Comparison of ENCODE assay signal across 8 cellular contexts in the genomic region with DNA sequence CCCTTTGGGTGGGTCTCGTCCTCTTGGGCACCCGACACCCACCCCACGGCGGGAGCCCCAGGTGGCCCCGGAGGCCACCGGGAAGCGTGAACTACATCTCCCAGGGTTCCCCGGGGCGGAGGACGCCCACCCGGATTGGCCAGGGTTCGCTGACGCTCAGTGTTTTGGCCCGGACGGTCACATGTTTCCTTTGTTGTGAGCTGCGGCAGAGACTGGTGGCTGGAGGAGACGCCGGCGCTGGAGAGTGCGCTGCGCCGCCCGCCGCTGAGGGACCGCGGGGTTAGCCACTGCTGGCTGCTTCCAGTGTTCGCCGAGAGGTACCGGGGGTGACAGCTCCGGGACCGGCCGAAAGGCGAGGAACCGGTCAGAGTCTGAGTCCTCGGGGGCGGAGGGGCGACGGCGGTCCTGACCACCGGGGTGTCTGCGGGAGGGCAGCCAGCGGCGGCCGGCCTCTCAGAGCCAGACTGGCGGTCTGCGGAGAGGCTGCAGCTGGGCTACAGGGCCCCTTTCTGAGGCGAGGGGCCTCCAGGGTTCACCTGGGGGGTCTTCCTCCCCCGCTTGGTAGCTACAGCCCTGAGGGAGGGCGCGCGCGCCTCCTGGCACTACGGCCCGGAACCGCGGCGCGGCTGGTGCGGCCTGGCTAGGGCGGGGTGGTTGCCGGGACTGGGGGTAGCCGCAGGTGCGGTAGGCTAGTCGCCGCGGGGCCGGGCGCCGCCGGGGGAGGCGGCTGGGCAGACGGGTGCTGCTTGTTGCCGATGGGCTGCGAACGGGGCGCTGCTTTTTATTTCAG. TPM values are rescaled to one million over a fixed set of nuclear protein-coding genes. Genes with fewer than 3 reads are reported as not detected.
DNase-seq lines count a peak whose midpoint lies in the region; ATAC-seq, FAIRE-seq and TF ChIP-seq lines count a peak whose summit lies in the region.

A gene with protein sequence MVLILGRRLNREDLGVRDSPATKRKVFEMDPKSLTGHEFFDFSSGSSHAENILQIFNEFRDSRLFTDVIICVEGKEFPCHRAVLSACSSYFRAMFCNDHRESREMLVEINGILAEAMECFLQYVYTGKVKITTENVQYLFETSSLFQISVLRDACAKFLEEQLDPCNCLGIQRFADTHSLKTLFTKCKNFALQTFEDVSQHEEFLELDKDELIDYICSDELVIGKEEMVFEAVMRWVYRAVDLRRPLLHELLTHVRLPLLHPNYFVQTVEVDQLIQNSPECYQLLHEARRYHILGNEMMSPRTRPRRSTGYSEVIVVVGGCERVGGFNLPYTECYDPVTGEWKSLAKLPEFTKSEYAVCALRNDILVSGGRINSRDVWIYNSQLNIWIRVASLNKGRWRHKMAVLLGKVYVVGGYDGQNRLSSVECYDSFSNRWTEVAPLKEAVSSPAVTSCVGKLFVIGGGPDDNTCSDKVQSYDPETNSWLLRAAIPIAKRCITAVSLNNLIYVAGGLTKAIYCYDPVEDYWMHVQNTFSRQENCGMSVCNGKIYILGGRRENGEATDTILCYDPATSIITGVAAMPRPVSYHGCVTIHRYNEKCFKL (plus strand): TSS at position 193 of the 790 bp plus-strand sequence. CDS start 14,734 bp downstream, outside the sequence.

- H4K20me1 ChIP-seq in smooth muscle cell (ENCODE audit: low read depth) = peaks cover 37% of the 10 kb centered on the region

- H3K27ac ChIP-seq in WERI-Rb-1 (peak within 1 kb of the TSS; percentile 98), smooth muscle cell (ENCODE audit: low read depth) (peak within 1 kb of the TSS; percentile 98)

- peaks cover 37% of the 10 kb centered on the region for H3K79me2 ChIP-seq in smooth muscle cell (ENCODE audit: low read depth)

- no peak for FAIRE-seq in bronchial epithelial cell (lab: Jason Lieb, UNC)

- peak within 1 kb of the TSS; percentile 94 for H2AFZ ChIP-seq in smooth muscle cell (ENCODE audit: low read depth)

- TF ChIP-seq CTCF in WERI-Rb-1 (IDR thresholded peaks at IDR 0.05; ENCODE audit: low read depth, low read length) = no peak
- TF ChIP-seq CTCF in bronchial epithelial cell (IDR thresholded peaks at IDR 0.05; ENCODE audit: insufficient read depth, low read length, severe bottlenecking) = peak; percentile 2
- TF ChIP-seq CTCF in smooth muscle cell (IDR thresholded peaks at IDR 0.05; ENCODE audit: borderline replicate concordance, insufficient read depth, poor library complexity, severe bottlenecking) = no peak

- H3K36me3 ChIP-seq in WERI-Rb-1 (peaks cover 4% of the 10 kb centered on the region; the same call in 1 of the 2 replicates), bronchial epithelial cell (ENCODE audit: control insufficient read depth, insufficient read depth, low read length) (no peaks in the 10 kb centered on the region), smooth muscle cell (ENCODE audit: low read depth) (no peaks in the 10 kb centered on the region)

- no peaks in the 10 kb centered on the region for H3K9me3 ChIP-seq in WERI-Rb-1 (ENCODE audit: severe bottlenecking)
- no peaks in the 10 kb centered on the region for H3K9me3 ChIP-seq in smooth muscle cell (replicated peaks; ENCODE audit: low read depth)

- H3K4me3 ChIP-seq in WERI-Rb-1 (ENCODE audit: low read depth, low read length) = peak within 1 kb of the TSS; percentile 92
- peak within 1 kb of the TSS; percentile 92 for H3K4me3 ChIP-seq in bronchial epithelial cell (ENCODE audit: low read depth, low read length)
- H3K4me3 ChIP-seq in smooth muscle cell = peak within 1 kb of the TSS; percentile 96

- H3K4me1 ChIP-seq in smooth muscle cell (ENCODE audit: low read depth) = peaks cover 5% of the 10 kb centered on the region

- DNase-seq in ACHN = peak; percentile 90
- DNase-seq in NCI-H2196 treated with DMSO at 0.1 percent for 48 hours (lab: John Stamatoyannopoulos, UW; ENCODE audit: unreplicated experiment) = peak; percentile 98
- DNase-seq in WERI-Rb-1 = peak; percentile 93
- DNase-seq in bronchial epithelial cell (ENCODE audit: low read depth) = peak; percentile 84
- peak; percentile 93 for DNase-seq in iPS-NIHi11 (ENCODE audit: low spot score)
- peak; percentile 74 for DNase-seq in smooth muscle cell (lab: John Stamatoyannopoulos, UW; ENCODE audit: unreplicated experiment)

- peak within 1 kb of the TSS; percentile 98 for H3K9ac ChIP-seq in smooth muscle cell (ENCODE audit: low read depth)

- in situ Hi-C loops in ACHN (cut with HindIII; ENCODE audit: low pct_ligation_motif_present, low pct_unique_long_range_greater_than_20kb, low sequenced_read_pairs) = no loop called here

- ATAC-seq in GM18873 (IDR thresholded peaks at IDR 0.05; ENCODE audit: low FRiP score, unreplicated experiment) (peak; percentile 85), HG03139 (IDR thresholded peaks at IDR 0.05; ENCODE audit: unreplicated experiment) (peak; percentile 91)

- peak within 1 kb of the TSS; percentile 86 for H3K4me2 ChIP-seq in smooth muscle cell

- no peaks in the 10 kb centered on the region for H3K27me3 ChIP-seq in WERI-Rb-1 (ENCODE audit: insufficient read depth, low read depth, severe bottlenecking)
- no peaks in the 10 kb centered on the region for H3K27me3 ChIP-seq in bronchial epithelial cell (ENCODE audit: control insufficient read depth, insufficient read depth, low read length)
- no peaks in the 10 kb centered on the region for H3K27me3 ChIP-seq in smooth muscle cell (ENCODE audit: low read depth)

- WGBS in smooth muscle cell (ENCODE audit: low lambda C conversion rate) = under 1% methylated on average over 67 of the region's 76 CpGs

- peaks cover 5% of the 10 kb centered on the region for H3F3A ChIP-seq in smooth muscle cell (ENCODE audit: low read depth)

RNA-seq across cellular contexts. Expression of the gene that starts here (rescaled TPM):
- total RNA-seq in bronchial epithelial cell = 37.0 and 63.4 TPM in 2 replicates
- total RNA-seq in smooth muscle cell = 71.5 and 103 TPM in 2 replicates
- 11.0 and 15.6 TPM in 2 replicates for polyA plus RNA-seq in smooth muscle cell

Comparison
In these comparisons a context has a peak if more than half of its experiments do, and no peak if none do; other contexts are left out.
1. Peak in every context shown above with its lines: DNase-seq, ATAC-seq, H3K4me3 ChIP-seq and H3K27ac ChIP-seq.